In the genomic region with DNA sequence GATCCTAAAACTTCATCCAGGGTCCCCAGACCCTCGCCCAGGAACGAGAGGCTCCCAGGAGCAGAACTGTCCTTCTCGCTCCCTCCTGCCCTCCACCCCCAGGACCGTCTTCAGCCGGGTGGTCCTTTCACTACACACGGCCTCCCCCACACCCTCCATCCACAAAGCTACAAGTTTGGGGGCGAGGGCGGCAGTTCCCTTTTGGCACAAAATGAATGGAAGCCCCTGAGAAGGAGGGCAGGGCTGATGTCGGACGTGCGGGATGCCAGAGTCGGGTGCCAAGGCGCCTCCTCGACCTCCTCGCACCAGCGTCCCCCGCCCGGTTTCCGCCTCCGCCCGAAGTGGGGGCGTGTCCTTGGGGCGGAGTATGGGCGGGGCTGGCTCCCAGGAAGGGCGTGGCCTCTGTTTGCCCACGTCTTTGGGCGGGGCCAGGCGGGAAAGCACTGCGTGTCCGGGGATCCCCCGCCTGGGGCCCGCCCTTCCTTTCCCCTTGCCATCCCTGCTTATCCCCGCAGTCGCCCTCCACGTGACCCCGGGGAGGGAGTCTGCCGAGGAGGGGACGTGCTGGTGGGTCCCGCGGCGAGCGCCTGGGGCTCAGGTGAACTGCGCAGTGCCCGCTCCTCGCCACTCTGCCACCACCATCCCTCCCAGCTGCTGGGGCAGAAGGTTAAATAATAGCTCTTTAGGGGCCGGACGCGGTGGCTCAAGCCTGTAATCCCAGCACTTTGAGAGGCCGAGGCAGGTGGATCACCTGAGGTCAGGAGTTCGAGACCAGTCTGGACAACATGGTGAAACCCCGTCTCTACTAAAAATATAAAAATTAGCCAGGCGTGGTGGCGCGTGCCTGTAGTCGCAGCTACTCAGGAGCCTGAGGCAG, we compare ENCODE assay signal across 8 cellular contexts. TPM values are rescaled to one million over a fixed set of nuclear protein-coding genes. Genes with fewer than 3 reads are reported as not detected.
A peak's percentile ranks its signal among the peaks of the same experiment; 100 is the strongest.
DNase-seq lines count a peak whose midpoint lies in the region; ATAC-seq and TF ChIP-seq lines count a peak whose summit lies in the region.

No MANE protein-coding gene starts in this region.

- H3K4me3 ChIP-seq in epithelial cell of esophagus (ENCODE audit: low read length) = peak overlapping the region; percentile 65

- no peak for TF ChIP-seq EP300 in Ishikawa (IDR thresholded peaks at IDR 0.05; ENCODE audit: borderline replicate concordance)

- TF ChIP-seq CTCF in epithelial cell of esophagus (IDR thresholded peaks at IDR 0.05; ENCODE audit: insufficient read depth, low read depth, low read length, missing control alignments) = no peak

- DNase-seq in D341Med (ENCODE audit: low spot score) = peak; percentile 98
- peak; percentile 94 for DNase-seq in OCI-M1 (lab: John Stamatoyannopoulos, UW)
- DNase-seq in activated T-cell treated with anti-CD3 and anti-CD28 coated beads for 4 hours = peak; percentile 97
- DNase-seq in epithelial cell of esophagus (ENCODE audit: low read depth) = peak; percentile 92
- DNase-seq in mucosa of gallbladder (ENCODE audit: low spot score) = peak; percentile 94
- DNase-seq in stimulated activated CD8-positive, alpha-beta memory T cell treated with anti-CD3 and anti-CD28 coated beads, Interleukin-4, amount 100 ng/mL, for 48 hours = peak; percentile 99

- no peak for TF ChIP-seq RAD21 in Ishikawa (IDR thresholded peaks at IDR 0.05; ENCODE audit: low read depth)

- peak; percentile 77 for ATAC-seq in GM21529 (IDR thresholded peaks at IDR 0.05; ENCODE audit: unreplicated experiment)

TF ChIP-seq in Ishikawa, 13 proteins besides CTCF, POLR2A, EP300 and RAD21:
- TF ChIP-seq YY1 (IDR thresholded peaks at IDR 0.05; ENCODE audit: low read depth) (no peak), EGR1 (IDR thresholded peaks at IDR 0.05) (peak; percentile 63), ZBTB7A (IDR thresholded peaks at IDR 0.05; ENCODE audit: low read depth) (peak; percentile 74)
- TF ChIP-seq, protein P1, sequence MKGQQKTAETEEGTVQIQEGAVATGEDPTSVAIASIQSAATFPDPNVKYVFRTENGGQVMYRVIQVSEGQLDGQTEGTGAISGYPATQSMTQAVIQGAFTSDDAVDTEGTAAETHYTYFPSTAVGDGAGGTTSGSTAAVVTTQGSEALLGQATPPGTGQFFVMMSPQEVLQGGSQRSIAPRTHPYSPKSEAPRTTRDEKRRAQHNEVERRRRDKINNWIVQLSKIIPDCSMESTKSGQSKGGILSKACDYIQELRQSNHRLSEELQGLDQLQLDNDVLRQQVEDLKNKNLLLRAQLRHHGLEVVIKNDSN (IDR thresholded peaks at IDR 0.05) = peak; percentile 95
- TF ChIP-seq, protein P2, sequence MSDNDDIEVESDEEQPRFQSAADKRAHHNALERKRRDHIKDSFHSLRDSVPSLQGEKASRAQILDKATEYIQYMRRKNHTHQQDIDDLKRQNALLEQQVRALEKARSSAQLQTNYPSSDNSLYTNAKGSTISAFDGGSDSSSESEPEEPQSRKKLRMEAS (IDR thresholded peaks at IDR 0.05) = peak; percentile 59; the same call in 1 of the 2 replicates

RNA-seq across cellular contexts. Expression of a gene that starts 0.9 kb away (rescaled TPM):
- 86.5 TPM for total RNA-seq in mucosa of gallbladder

RNA-seq across cellular contexts. Expression of a gene that starts 6.1 kb away (rescaled TPM):
- total RNA-seq in mucosa of gallbladder = 2.7 TPM

RNA-seq across cellular contexts. Expression of a gene that starts 13.3 kb away (rescaled TPM):
- 63.1 TPM for total RNA-seq in mucosa of gallbladder

RNA-seq across cellular contexts. Expression of a gene that starts 14.8 kb away (rescaled TPM):
- total RNA-seq in mucosa of gallbladder = 55.1 TPM

RNA-seq across cellular contexts. Expression of a gene that starts 15.5 kb away (rescaled TPM):
- 692 TPM for total RNA-seq in mucosa of gallbladder

Comparison
In these comparisons a context has a peak if more than half of its experiments do, and no peak if none do; other contexts are left out.
1. Peak in every context shown above with its lines: DNase-seq, ATAC-seq and H3K4me3 ChIP-seq.